15 cellular contexts compared by ENCODE assay signal in the genomic region with DNA sequence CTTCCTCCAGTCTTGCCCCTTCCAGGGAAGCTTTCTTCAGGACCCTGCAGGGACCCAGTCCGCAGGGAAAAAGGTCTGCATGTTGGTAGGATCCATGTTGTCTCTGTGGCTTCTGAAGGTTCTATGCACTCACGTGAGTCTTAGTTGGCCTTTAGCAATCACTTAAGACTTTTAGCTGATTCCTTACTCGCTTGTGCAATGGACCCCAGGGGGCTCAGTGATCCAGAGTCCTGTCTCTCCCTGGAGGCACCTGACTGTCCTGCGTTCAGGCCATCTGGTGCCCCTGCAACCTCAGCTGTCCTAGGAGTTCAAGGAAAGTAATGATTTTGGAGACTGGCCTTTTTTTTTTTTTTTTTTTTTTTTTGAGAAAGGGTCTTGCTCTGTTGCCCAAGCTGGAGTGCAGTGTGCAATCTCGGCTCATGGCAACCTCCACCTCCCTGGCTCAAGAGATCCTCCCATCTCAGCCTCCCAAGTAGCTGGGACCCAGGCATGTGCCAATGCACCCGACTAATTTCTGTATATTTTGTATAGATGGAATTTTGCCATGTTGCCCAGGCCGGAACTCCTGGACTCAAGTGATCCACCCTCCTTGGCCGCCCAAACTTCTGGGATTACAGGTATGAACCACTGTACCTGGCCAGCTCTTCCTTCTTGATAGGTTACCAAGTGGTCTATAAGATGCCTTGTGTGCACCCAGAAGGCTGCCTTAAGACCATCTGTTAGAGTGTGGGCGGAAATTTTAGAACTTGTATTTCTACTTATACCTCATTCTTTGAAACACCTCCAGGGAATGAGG. TPM values are rescaled to one million over a fixed set of nuclear protein-coding genes. Genes with fewer than 3 reads are reported as not detected.
"Had no signal": no experiment of that assay in that cellular context is flagged by ENCODE, and none has a peak within 500 bp of the region (broad histone marks: within the 10 kb centered on the region; RNA-seq: fewer than 3 reads in every experiment).

No MANE protein-coding gene starts in this region.

- H3K4me3 ChIP-seq: breast epithelium, heart left ventricle, left lung, ovary, SJCRH30 had no signal

- H3K27me3 Mint-ChIP-seq: activated CD8-positive, alpha-beta T cell treated with anti-CD3 and anti-CD28 coated beads for 36 hours had no signal

- H3K36me3 ChIP-seq: breast epithelium, ovary, SJCRH30 had no signal

- H3K27me3 ChIP-seq: breast epithelium, heart left ventricle, left lung, ovary, SJCRH30 had no signal

- H3K27ac ChIP-seq: breast epithelium, heart left ventricle, left lung, ovary, SJCRH30 had no signal

- H3K9me3 ChIP-seq: ovary, SJCRH30 had no signal

- H3K4me1 ChIP-seq: breast epithelium, SJCRH30 had no signal

- H3K4me3 Mint-ChIP-seq: activated CD8-positive, alpha-beta T cell treated with anti-CD3 and anti-CD28 coated beads for 36 hours; memory B cell; nephron had no signal

- ATAC-seq: activated CD8-positive, alpha-beta T cell treated with anti-CD3 and anti-CD28 coated beads for 36 hours; heart left ventricle; left lung had no signal

- DNase-seq: activated CD4-positive, alpha-beta T cell treated with anti-CD3 and anti-CD28 coated beads for 1 hour; activated CD8-positive, alpha-beta T cell treated with anti-CD3 and anti-CD28 coated beads for 36 hours; activated naive CD4-positive, alpha-beta T cell; activated T-cell treated with anti-CD3 and anti-CD28 coated beads for 4 hours; aorta; left lung; ovary; SJCRH30; small intestine; trophoblast cell had no signal

- H3K27ac Mint-ChIP-seq: activated CD8-positive, alpha-beta T cell treated with anti-CD3 and anti-CD28 coated beads for 36 hours; memory B cell; nephron had no signal

RNA-seq across cellular contexts. Expression of a gene that starts 49.3 kb away (rescaled TPM):
- total RNA-seq: endothelial cell of umbilical vein had no signal
- polyA plus RNA-seq: endothelial cell of umbilical vein had no signal
